ENCODE assay signal across 34 cellular contexts in the genomic region with DNA sequence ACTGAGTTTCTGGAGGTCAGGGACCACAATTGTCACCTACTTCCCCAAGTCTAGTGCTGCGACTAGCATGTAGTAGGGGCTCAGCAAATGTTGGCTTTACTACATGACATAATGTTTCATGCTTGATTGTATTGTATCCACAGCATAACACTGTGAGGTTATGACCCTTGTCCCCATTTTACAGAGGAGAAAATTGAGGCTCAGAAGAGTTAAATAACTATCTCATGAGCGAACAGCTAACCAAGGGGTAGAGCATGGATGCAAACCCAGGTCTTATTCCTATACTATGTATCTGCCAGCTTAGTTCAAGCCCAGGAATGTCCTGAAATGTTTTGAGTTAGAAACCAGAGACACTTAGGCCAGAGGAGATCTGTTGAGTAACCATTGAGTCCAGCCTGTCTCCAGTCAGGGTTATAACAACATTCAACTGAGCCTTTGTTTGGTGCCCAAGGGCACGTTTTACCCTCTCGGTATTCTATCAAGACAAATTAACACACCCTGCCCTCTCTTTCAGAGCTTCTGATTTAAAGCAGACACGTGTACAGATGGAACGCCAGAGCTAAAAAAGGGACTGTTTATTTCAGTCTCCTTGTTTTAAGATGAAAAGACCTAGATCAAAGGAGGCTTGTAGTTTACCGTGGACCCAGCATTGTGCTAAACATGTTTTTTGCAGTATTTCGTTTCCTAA. TPM values are rescaled to one million over a fixed set of nuclear protein-coding genes. Genes with fewer than 3 reads are reported as not detected.
A peak's percentile ranks its signal among the peaks of the same experiment; 100 is the strongest.
DNase-seq lines count a peak whose midpoint lies in the region; ATAC-seq and TF ChIP-seq lines count a peak whose summit lies in the region.
"Had no signal": no experiment of that assay in that cellular context is flagged by ENCODE, and none has a peak within 500 bp of the region (broad histone marks: within the 10 kb centered on the region; RNA-seq: fewer than 3 reads in every experiment).

No MANE protein-coding gene starts in this region.

- H3K4me1 Mint-ChIP-seq in activated naive CD4-positive, alpha-beta T cell treated with anti-CD3 and anti-CD28 coated beads, Interleukin-2, amount 10 ng/mL, durations not matched to agents 7 days and 5 days: no peaks in the 10 kb centered on the region

- H3K4me3 ChIP-seq in left ventricle myocardium inferior (no peak overlapping the region), trophoblast cell (ENCODE audit: low read depth, low read length) (no peak overlapping the region), uterus (no peak overlapping the region)
- H3K4me3 ChIP-seq: A549, lung, psoas muscle, SK-N-MC, skin epidermis, thoracic aorta, vagina had no signal

- no peaks in the 10 kb centered on the region for H3K79me1 ChIP-seq in trophoblast cell (ENCODE audit: low read length)

- H3K27ac ChIP-seq in left ventricle myocardium inferior (replicated peaks): peak overlapping the region; percentile 87
- H3K27ac ChIP-seq in cingulate gyrus (ENCODE audit: low read depth, low read length): peak overlapping the region; percentile 70
- no peak overlapping the region for H3K27ac ChIP-seq in trophoblast cell (ENCODE audit: low read depth, low read length)
- H3K27ac ChIP-seq in uterus: peak overlapping the region; percentile 37 to 50
- H3K27ac ChIP-seq: A549, brain microvascular endothelial cell, epithelial cell of prostate, HL-60, psoas muscle, SK-N-MC, thoracic aorta, vagina had no signal

- TF ChIP-seq CTCF in left ventricle myocardium inferior (IDR thresholded peaks at IDR 0.05; ENCODE audit: borderline replicate concordance): no peak
- no peak for TF ChIP-seq CTCF in uterus (IDR thresholded peaks at IDR 0.05)

- no peak overlapping the region for H3K4me3 Mint-ChIP-seq in activated naive CD4-positive, alpha-beta T cell treated with anti-CD3 and anti-CD28 coated beads, Interleukin-2, amount 10 ng/mL, durations not matched to agents 7 days and 5 days
- H3K4me3 Mint-ChIP-seq: nephron; stimulated activated naive B cell treated with anti-CD40 and anti-IgM and Interleukin-4, amounts not matched to agents 10 μg/mL and 1 μg/mL and 100 μg/mL, for 72 hours; T-helper 1 cell treated with Interleukin-12 subunit alpha and Interleukin-12 subunit beta and Interleukin-4 antibody, amounts not matched to agents 30 μg/mL and 1 μg/mL, for 36 hours had no signal

- H3K4me1 ChIP-seq in left ventricle myocardium inferior: peaks cover 96% of the 10 kb centered on the region
- H3K4me1 ChIP-seq in trophoblast cell (ENCODE audit: control insufficient read depth in 1 of 2, insufficient read depth in 2 of 2, low read length in 2 of 2): peaks cover 6 to 13% of the 10 kb centered on the region in 2 experiments
- H3K4me1 ChIP-seq in uterus: no peaks in the 10 kb centered on the region
- H3K4me1 ChIP-seq: A549 had no signal

- no peak overlapping the region for H3K23ac ChIP-seq in trophoblast cell (ENCODE audit: low read length)

- H3K9me3 ChIP-seq in left ventricle myocardium inferior (replicated peaks) (no peaks in the 10 kb centered on the region), trophoblast cell (ENCODE audit: insufficient read depth, low read depth, low read length) (no peaks in the 10 kb centered on the region), uterus (no peaks in the 10 kb centered on the region)
- H3K9me3 ChIP-seq: A549, psoas muscle, thoracic aorta, vagina had no signal

- no peak overlapping the region for H3K18ac ChIP-seq in trophoblast cell (ENCODE audit: low read length)

- no peak overlapping the region for H3K4me2 ChIP-seq in trophoblast cell (ENCODE audit: low read length)
- H3K4me2 ChIP-seq: A549 had no signal

- no peak overlapping the region for H4K91ac ChIP-seq in trophoblast cell (ENCODE audit: low read depth, low read length)

- no CpG with 5 or more reads among the region's 8 CpGs for WGBS in trophoblast cell (ENCODE audit: extremely low coverage, insufficient coverage, insufficient read length)

- no peaks in the 10 kb centered on the region for H3K9me3 Mint-ChIP-seq in activated naive CD4-positive, alpha-beta T cell treated with anti-CD3 and anti-CD28 coated beads, Interleukin-2, amount 10 ng/mL, durations not matched to agents 7 days and 5 days
- H3K9me3 Mint-ChIP-seq: nephron; stimulated activated naive B cell treated with anti-CD40 and anti-IgM and Interleukin-4, amounts not matched to agents 10 μg/mL and 1 μg/mL and 100 μg/mL, for 72 hours; T-helper 1 cell treated with Interleukin-12 subunit alpha and Interleukin-12 subunit beta and Interleukin-4 antibody, amounts not matched to agents 30 μg/mL and 1 μg/mL, for 36 hours had no signal

- no peak overlapping the region for H4K12ac ChIP-seq in trophoblast cell (ENCODE audit: low read depth, low read length)

- CTCF ChIA-PET in activated naive CD4-positive, alpha-beta T cell treated with anti-CD3 and anti-CD28 coated beads, Interleukin-2, amount 10 ng/mL, durations not matched to agents 7 days and 5 days (lab: Charles Lee): no interaction called here

- H3K79me2 ChIP-seq in trophoblast cell (ENCODE audit: control insufficient read depth, insufficient read depth, low read length, poor library complexity): no peaks in the 10 kb centered on the region

- no peak for TF ChIP-seq POLR2A in uterus (IDR thresholded peaks at IDR 0.05)

- H2AFZ ChIP-seq in trophoblast cell (ENCODE audit: insufficient read depth, low read length, poor library complexity): no peak overlapping the region

- H2BK5ac ChIP-seq in trophoblast cell (ENCODE audit: low read depth, low read length, poor library complexity): no peak overlapping the region

- no peak overlapping the region for H2AK5ac ChIP-seq in trophoblast cell (ENCODE audit: low read length)

- no peak overlapping the region for H2BK120ac ChIP-seq in trophoblast cell (ENCODE audit: insufficient read depth, low read length, poor library complexity)

- no peak overlapping the region for H3K9ac ChIP-seq in trophoblast cell (ENCODE audit: low read length)

- H3K27me3 Mint-ChIP-seq in activated naive CD4-positive, alpha-beta T cell treated with anti-CD3 and anti-CD28 coated beads, Interleukin-2, amount 10 ng/mL, durations not matched to agents 7 days and 5 days: peaks cover 62% of the 10 kb centered on the region
- H3K27me3 Mint-ChIP-seq: stimulated activated naive B cell treated with anti-CD40 and anti-IgM and Interleukin-4, amounts not matched to agents 10 μg/mL and 1 μg/mL and 100 μg/mL, for 72 hours had no signal

- no peak overlapping the region for H3K14ac ChIP-seq in trophoblast cell (ENCODE audit: low read length)

- intact Hi-C loops in left ventricle myocardium inferior (cut with micrococcal nuclease) (no loop called here), left cardiac atrium (cut with DNase I) (no loop called here), uterus (cut with DNase I; ENCODE audit: low total_unique reads) (no loop called here)

- no peak overlapping the region for H3K4ac ChIP-seq in trophoblast cell (ENCODE audit: low read depth, low read length)

- H3K36me3 ChIP-seq in left ventricle myocardium inferior (peaks cover 27% of the 10 kb centered on the region), trophoblast cell (ENCODE audit: control insufficient read depth in 1 of 2, insufficient read depth in 2 of 2, low read length in 2 of 2) (no peaks in the 10 kb centered on the region), uterus (no peaks in the 10 kb centered on the region)
- H3K36me3 ChIP-seq: brain microvascular endothelial cell, thoracic aorta had no signal

- H4K8ac ChIP-seq in trophoblast cell (ENCODE audit: low read depth, low read length): no peak overlapping the region

- H3K27ac Mint-ChIP-seq in activated naive CD4-positive, alpha-beta T cell treated with anti-CD3 and anti-CD28 coated beads, Interleukin-2, amount 10 ng/mL, durations not matched to agents 7 days and 5 days: no peak overlapping the region
- H3K27ac Mint-ChIP-seq: stimulated activated naive B cell treated with anti-CD40 and anti-IgM and Interleukin-4, amounts not matched to agents 10 μg/mL and 1 μg/mL and 100 μg/mL, for 72 hours; T-helper 1 cell treated with Interleukin-12 subunit alpha and Interleukin-12 subunit beta and Interleukin-4 antibody, amounts not matched to agents 30 μg/mL and 1 μg/mL, for 36 hours had no signal

- H3K36me3 Mint-ChIP-seq in activated naive CD4-positive, alpha-beta T cell treated with anti-CD3 and anti-CD28 coated beads, Interleukin-2, amount 10 ng/mL, durations not matched to agents 7 days and 5 days: no peaks in the 10 kb centered on the region

- ATAC-seq in left cardiac atrium: no peak
- ATAC-seq: A549; activated CD4-positive, CD25-positive, alpha-beta regulatory T cell treated with anti-CD3 and anti-CD28 coated beads, Interleukin-2, amount 50 U/mL, for 24 hours; PC-3; psoas muscle; stimulated activated naive B cell treated with anti-CD40 and anti-IgM and Interleukin-4, amounts not matched to agents 10 μg/mL and 1 μg/mL and 100 μg/mL, for 72 hours had no signal

- H3K27me3 ChIP-seq in left ventricle myocardium inferior (ENCODE audit: low read depth): no peaks in the 10 kb centered on the region
- H3K27me3 ChIP-seq in trophoblast cell (ENCODE audit: insufficient read depth, low read length): no peaks in the 10 kb centered on the region
- no peaks in the 10 kb centered on the region for H3K27me3 ChIP-seq in uterus
- H3K27me3 ChIP-seq: brain microvascular endothelial cell, vagina had no signal

- no peak overlapping the region for H2BK12ac ChIP-seq in trophoblast cell (ENCODE audit: low read length)

- DNase-seq in left ventricle myocardium inferior (no peak), left cardiac atrium (no peak), trophoblast cell (peak; percentile 9 to 48), uterus (no peak), DMS153 treated with DMSO at 0.1 percent for 48 hours (lab: John Stamatoyannopoulos, UW; ENCODE audit: unreplicated experiment) (no peak), HuH-7.5 (ENCODE audit: low spot score) (no peak)
- DNase-seq in activated naive CD4-positive, alpha-beta T cell treated with anti-CD3 and anti-CD28 coated beads, Interleukin-2, amount 10 ng/mL, durations not matched to agents 7 days and 5 days: no peak
- DNase-seq: activated CD4-positive, alpha-beta T cell treated with anti-CD3 and anti-CD28 coated beads, Interleukin-2, amount 50 U/mL, for 4 hours; activated T-cell treated with anti-CD3 and anti-CD28 coated beads, Interleukin-2, amount 50 U/mL, for 48 hours; brain microvascular endothelial cell; Calu3; DND-41; effector CD8-positive, alpha-beta T cell; head of caudate nucleus; Karpas-422; NCI-H1417 treated with DMSO at 0.1 percent for 48 hours; NCI-H2081; NCI-H2227 treated with DMSO at 0.1 percent for 48 hours; NK-92 treated with Interleukin-12 subunit alpha and Interleukin-12 subunit beta, amount 100 ng/mL, for 24 hours; PC-3; psoas muscle; stimulated activated naive B cell treated with anti-CD40 and anti-IgM and Interleukin-4, amounts not matched to agents 10 μg/mL and 1 μg/mL and 100 μg/mL, for 72 hours had no signal

RNA-seq across cellular contexts. Expression of a gene that starts 16.5 kb away (rescaled TPM):
- total RNA-seq in left ventricle myocardium inferior: 35.7 TPM
- total RNA-seq in left cardiac atrium: 10 to 100 TPM; 51.8 to 63.1 TPM
- polyA plus RNA-seq in trophoblast cell (2013): 2.9 and 3.5 TPM in 2 replicates
- total RNA-seq in uterus: 10 to 100 TPM; 10.2 to 65.3 (median 32.0) TPM
- total RNA-seq: Calu3 had no signal

Comparison
In these comparisons a context has a peak if more than half of its experiments do, and no peak if none do; other contexts are left out.
1. DNase-seq: peak in trophoblast cell (2 of 2); none in left ventricle myocardium inferior (single experiment), left cardiac atrium (single experiment), uterus (0 of 2), DMS153 treated with DMSO at 0.1 percent for 48 hours (single experiment), activated naive CD4-positive, alpha-beta T cell treated with anti-CD3 and anti-CD28 coated beads, Interleukin-2, amount 10 ng/mL, durations not matched to agents 7 days and 5 days (single experiment) and HuH-7.5 (single experiment).